18 cellular contexts compared by ENCODE assay signal in the genomic region with DNA sequence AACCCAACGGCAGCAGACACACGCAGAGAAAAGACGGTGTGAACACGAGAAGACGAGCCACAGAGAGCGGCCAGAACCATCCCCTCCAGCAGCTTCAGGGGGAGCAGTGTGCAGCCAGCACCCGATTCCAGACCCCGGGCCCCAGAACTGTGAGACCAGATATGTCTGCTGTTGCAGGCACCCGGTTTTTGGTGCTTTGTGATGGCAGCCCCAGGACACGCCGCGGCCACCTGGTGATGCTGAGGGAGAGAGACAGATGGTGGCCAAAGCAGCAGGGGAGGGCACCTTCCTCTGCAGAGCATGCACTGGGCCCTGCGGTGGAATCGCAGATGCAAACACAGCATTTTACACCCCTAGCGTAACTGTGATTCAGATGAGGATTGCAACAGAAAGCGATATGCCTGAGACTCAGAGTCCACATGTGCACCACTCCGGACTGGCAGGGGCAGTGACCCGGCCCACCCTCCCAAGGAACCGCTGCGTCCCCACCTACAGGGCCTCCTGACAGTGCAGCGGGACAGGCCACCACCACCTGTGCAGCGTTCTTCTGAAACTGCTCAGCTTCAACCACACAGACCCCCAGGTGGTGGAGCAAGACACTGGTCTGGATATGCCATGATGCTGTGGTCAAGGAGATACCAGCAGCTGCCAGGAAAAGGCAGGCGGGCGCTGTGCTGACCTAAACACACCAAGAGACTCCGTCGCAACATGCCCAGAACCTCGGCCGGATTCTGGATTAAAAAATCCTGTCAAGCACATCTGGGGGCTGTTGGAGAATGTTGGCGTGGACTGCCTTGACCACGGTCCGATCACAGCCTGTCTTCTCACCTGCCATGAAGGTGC. TPM values are rescaled to one million over a fixed set of nuclear protein-coding genes. Genes with fewer than 3 reads are reported as not detected.
A peak's percentile ranks its signal among the peaks of the same experiment; 100 is the strongest.
DNase-seq lines count a peak whose midpoint lies in the region; ATAC-seq and TF ChIP-seq lines count a peak whose summit lies in the region.
"Had no signal": no experiment of that assay in that cellular context is flagged by ENCODE, and none has a peak within 500 bp of the region (broad histone marks: within the 10 kb centered on the region; RNA-seq: fewer than 3 reads in every experiment).

No MANE protein-coding gene starts in this region.

- peaks cover 13% of the 10 kb centered on the region for H3K36me3 Mint-ChIP-seq in WTC11
- H3K36me3 Mint-ChIP-seq: mesothelial cell of epicardium had no signal

- no peak for ATAC-seq in WTC11
- no peak for ATAC-seq in right lobe of liver
- no peak for ATAC-seq in upper lobe of right lung
- ATAC-seq in GM21786 (IDR thresholded peaks at IDR 0.05; ENCODE audit: unreplicated experiment), result no peak
- ATAC-seq in HG02623 (IDR thresholded peaks at IDR 0.05; ENCODE audit: unreplicated experiment), result no peak

- no peaks in the 10 kb centered on the region for H3K4me1 Mint-ChIP-seq in WTC11

- 96% methylated on average over 16 of the region's 31 CpGs for WGBS in right lobe of liver (ENCODE audit: insufficient coverage, low coverage, low lambda C conversion rate, missing lambda C conversion rate)

- H3K27ac ChIP-seq in right lobe of liver, result no peak overlapping the region
- H3K27ac ChIP-seq in upper lobe of right lung, result peak overlapping the region; percentile 64
- H3K27ac ChIP-seq: BLaER1, brain microvascular endothelial cell, neutrophil, testis had no signal

- H3K27me3 Mint-ChIP-seq in WTC11 (ENCODE audit: low read depth), result 0 out of 2 replicates have a peak, but pooled peaks cover 2% of the 10 kb centered on the region

- TF ChIP-seq POLR2A in right lobe of liver (IDR thresholded peaks at IDR 0.05), result no peak

- peak; percentile 5 for DNase-seq in stimulated activated CD4-positive, alpha-beta T cell treated with anti-CD3 and anti-CD28 coated beads, Interleukin-15, amount 100 ng/mL, for 24 hours
- no peak for DNase-seq in stimulated activated CD4-positive, alpha-beta T cell treated with anti-CD3 and anti-CD28 coated beads, Interleukin-2, amount 100 ng/mL, for 48 hours
- no peak for DNase-seq in WTC11 (ENCODE audit: low spot score)
- peak in 2 of 3 donors; percentile 43 to 51 for DNase-seq in right lobe of liver
- peak; percentile 56 for DNase-seq in upper lobe of right lung
- DNase-seq in NCI-H187 treated with DMSO at 0.1 percent for 48 hours (lab: John Stamatoyannopoulos, UW), result no peak
- DNase-seq: activated naive CD4-positive, alpha-beta T cell treated with Interleukin-2 at 50 U/mL for 16 hours; brain microvascular endothelial cell; DMS53; effector memory CD4-positive, alpha-beta T cell; NCI-H1930; NCI-H524 treated with DMSO at 0.1 percent for 48 hours; testis had no signal

- CTCF ChIA-PET in WTC11 (lab: Charles Lee), result no interaction called here

- H3K9me3 ChIP-seq in right lobe of liver, result no peaks in the 10 kb centered on the region
- H3K9me3 ChIP-seq in upper lobe of right lung, result no peaks in the 10 kb centered on the region
- H3K9me3 ChIP-seq: neutrophil, testis had no signal

- H3K27me3 ChIP-seq in right lobe of liver (no peaks in the 10 kb centered on the region), upper lobe of right lung (no peaks in the 10 kb centered on the region)
- H3K27me3 ChIP-seq: BLaER1, testis had no signal

- no peak overlapping the region for H3K4me3 Mint-ChIP-seq in WTC11
- H3K4me3 Mint-ChIP-seq: mesothelial cell of epicardium had no signal

- H3K27ac Mint-ChIP-seq in WTC11, result peak overlapping the region; percentile 16
- H3K27ac Mint-ChIP-seq: mesothelial cell of epicardium had no signal

- POLR2A ChIA-PET in WTC11 (lab: Charles Lee), result no interaction called here

- H3K4me3 ChIP-seq in right lobe of liver (no peak overlapping the region), upper lobe of right lung (no peak overlapping the region)
- H3K4me3 ChIP-seq: BLaER1, testis had no signal

- H3K36me3 ChIP-seq in right lobe of liver, result no peaks in the 10 kb centered on the region
- H3K36me3 ChIP-seq in upper lobe of right lung, result no peaks in the 10 kb centered on the region
- H3K36me3 ChIP-seq: BLaER1, brain microvascular endothelial cell, neutrophil had no signal

- H3K4me1 ChIP-seq in right lobe of liver (peaks cover 0 to 12% (median 6%) of the 10 kb centered on the region in 4 donors), upper lobe of right lung (peaks cover 24% of the 10 kb centered on the region)
- H3K4me1 ChIP-seq: testis had no signal

- intact Hi-C loops in right lobe of liver (cut with DNase I), result no loop called here
- intact Hi-C loops in upper lobe of right lung (cut with DNase I), result no loop called here

- peaks cover 17% of the 10 kb centered on the region for H3K9me3 Mint-ChIP-seq in WTC11

- no peak for TF ChIP-seq CTCF in WTC11 (IDR thresholded peaks at IDR 0.05)
- TF ChIP-seq CTCF in right lobe of liver (IDR thresholded peaks at IDR 0.05), result no peak
- TF ChIP-seq CTCF in upper lobe of right lung (IDR thresholded peaks at IDR 0.05), result no peak

TF ChIP-seq in WTC11, 78 proteins besides CTCF, POLR2A, EP300 and RAD21:
- TF ChIP-seq, protein P1, sequence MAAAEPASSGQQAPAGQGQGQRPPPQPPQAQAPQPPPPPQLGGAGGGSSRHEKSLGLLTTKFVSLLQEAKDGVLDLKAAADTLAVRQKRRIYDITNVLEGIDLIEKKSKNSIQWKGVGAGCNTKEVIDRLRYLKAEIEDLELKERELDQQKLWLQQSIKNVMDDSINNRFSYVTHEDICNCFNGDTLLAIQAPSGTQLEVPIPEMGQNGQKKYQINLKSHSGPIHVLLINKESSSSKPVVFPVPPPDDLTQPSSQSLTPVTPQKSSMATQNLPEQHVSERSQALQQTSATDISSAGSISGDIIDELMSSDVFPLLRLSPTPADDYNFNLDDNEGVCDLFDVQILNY (CRISPR knock-in tag; IDR thresholded peaks at IDR 0.05), result no peak
- TF ChIP-seq, protein P2, sequence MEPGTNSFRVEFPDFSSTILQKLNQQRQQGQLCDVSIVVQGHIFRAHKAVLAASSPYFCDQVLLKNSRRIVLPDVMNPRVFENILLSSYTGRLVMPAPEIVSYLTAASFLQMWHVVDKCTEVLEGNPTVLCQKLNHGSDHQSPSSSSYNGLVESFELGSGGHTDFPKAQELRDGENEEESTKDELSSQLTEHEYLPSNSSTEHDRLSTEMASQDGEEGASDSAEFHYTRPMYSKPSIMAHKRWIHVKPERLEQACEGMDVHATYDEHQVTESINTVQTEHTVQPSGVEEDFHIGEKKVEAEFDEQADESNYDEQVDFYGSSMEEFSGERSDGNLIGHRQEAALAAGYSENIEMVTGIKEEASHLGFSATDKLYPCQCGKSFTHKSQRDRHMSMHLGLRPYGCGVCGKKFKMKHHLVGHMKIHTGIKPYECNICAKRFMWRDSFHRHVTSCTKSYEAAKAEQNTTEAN (CRISPR knock-in tag; IDR thresholded peaks at IDR 0.05), result no peak
- no peak for TF ChIP-seq ZNF219 (CRISPR knock-in tag; IDR thresholded peaks at IDR 0.05; ENCODE audit: borderline replicate concordance)
- TF ChIP-seq SMAD4 (CRISPR knock-in tag; IDR thresholded peaks at IDR 0.05), result no peak
- TF ChIP-seq ATF3 (CRISPR knock-in tag; conservative IDR thresholded peaks at IDR 0.05), result no peak
- TF ChIP-seq ZNF425 (CRISPR knock-in tag; conservative IDR thresholded peaks at IDR 0.05), result no peak

RNA-seq across cellular contexts. Expression of gene ZDHHC11B, which starts 23.9 kb away (rescaled TPM):
- 2.3 to 4.4 TPM (median 3.1 TPM) in 3 replicates for total RNA-seq in WTC11 (2021)
- total RNA-seq in right lobe of liver, result 1 to 10 TPM in 5 of 6 experiments, under 1 TPM in 1; 0.56 to 5.1 (median 2.8) TPM
- total RNA-seq in upper lobe of right lung, result 8.0 TPM

Comparison
In these comparisons a context has a peak if more than half of its experiments do, and no peak if none do; other contexts are left out.
1. DNase-seq: peak in stimulated activated CD4-positive, alpha-beta T cell treated with anti-CD3 and anti-CD28 coated beads, Interleukin-15, amount 100 ng/mL, for 24 hours (single experiment), right lobe of liver (2 of 3) and upper lobe of right lung (single experiment); none in stimulated activated CD4-positive, alpha-beta T cell treated with anti-CD3 and anti-CD28 coated beads, Interleukin-2, amount 100 ng/mL, for 48 hours (0 of 2), WTC11 (single experiment) and NCI-H187 treated with DMSO at 0.1 percent for 48 hours (single experiment).